ENCODE assay signal across 1 cellular context in genomic region chr10:13608246-13608853, GRCh38.
TF ChIP-seq lines count a peak whose summit lies in the region.

No MANE protein-coding gene starts in this region.

TF ChIP-seq in HepG2, 621 proteins besides CTCF, POLR2A, EP300 and RAD21 (continued from another document):
- TF ChIP-seq TIGD3 (CRISPR knock-in tag; IDR thresholded peaks at IDR 0.05; ENCODE audit: borderline replicate concordance) = no peak
- TF ChIP-seq IRF2 (CRISPR knock-in tag; IDR thresholded peaks at IDR 0.05) = no peak
- no peak for TF ChIP-seq POLR2AphosphoS2 (IDR thresholded peaks at IDR 0.05; ENCODE audit: low read depth, low read length)
- no peak for TF ChIP-seq IKZF4 (CRISPR knock-in tag; IDR thresholded peaks at IDR 0.05; ENCODE audit: borderline replicate concordance, low read depth, not compliant biosample characterization)
- no peak for TF ChIP-seq ZNF740 (CRISPR knock-in tag; IDR thresholded peaks at IDR 0.05)
- TF ChIP-seq AKAP8 (CRISPR knock-in tag; IDR thresholded peaks at IDR 0.05) = no peak
- TF ChIP-seq SRY (CRISPR knock-in tag; IDR thresholded peaks at IDR 0.05) = no peak
- no peak for TF ChIP-seq DZIP1 (CRISPR knock-in tag; IDR thresholded peaks at IDR 0.05)
- no peak for TF ChIP-seq ZNF746 (CRISPR knock-in tag; IDR thresholded peaks at IDR 0.05)
- no peak for TF ChIP-seq ZBTB14 (CRISPR knock-in tag; IDR thresholded peaks at IDR 0.05)
- no peak for TF ChIP-seq HNF1A (IDR thresholded peaks at IDR 0.05; ENCODE audit: low read depth)
- no peak for TF ChIP-seq HNF1A (CRISPR knock-in tag; IDR thresholded peaks at IDR 0.05; ENCODE audit: borderline replicate concordance)
- TF ChIP-seq ZNF253 (CRISPR knock-in tag; IDR thresholded peaks at IDR 0.05; ENCODE audit: borderline replicate concordance) = no peak
- no peak for TF ChIP-seq ZIK1 (CRISPR knock-in tag; IDR thresholded peaks at IDR 0.05; ENCODE audit: borderline replicate concordance, low read depth)
- TF ChIP-seq ZNF788 (CRISPR knock-in tag; IDR thresholded peaks at IDR 0.05; ENCODE audit: borderline replicate concordance) = no peak
- no peak for TF ChIP-seq TFAP4 (IDR thresholded peaks at IDR 0.05; ENCODE audit: borderline replicate concordance, low read depth)
